8 cellular contexts compared by ENCODE assay signal in genomic region chr1:178501705-178502329, GRCh38. TPM values are rescaled to one million over a fixed set of nuclear protein-coding genes. Genes with fewer than 3 reads are reported as not detected.
A peak's percentile ranks its signal among the peaks of the same experiment; 100 is the strongest.
DNase-seq lines count a peak whose midpoint lies in the region; ATAC-seq and TF ChIP-seq lines count a peak whose summit lies in the region.

No MANE protein-coding gene starts in this region.

- H3F3A ChIP-seq in smooth muscle cell (ENCODE audit: low read depth): no peaks in the 10 kb centered on the region

- TF ChIP-seq CTCF in smooth muscle cell (IDR thresholded peaks at IDR 0.05; ENCODE audit: borderline replicate concordance, insufficient read depth, poor library complexity, severe bottlenecking): peak; percentile 85

- H3K27ac ChIP-seq in Karpas-422 (ENCODE audit: low read length) (no peak overlapping the region), smooth muscle cell (ENCODE audit: low read depth) (no peak overlapping the region)

- H3K4me2 ChIP-seq in Karpas-422 (ENCODE audit: low read depth, low read length, poor library complexity, severe bottlenecking) (no peak overlapping the region), smooth muscle cell (no peak overlapping the region)

- H4K20me1 ChIP-seq in Karpas-422 (ENCODE audit: insufficient read depth, low read depth, low read length) (no peaks in the 10 kb centered on the region), smooth muscle cell (ENCODE audit: low read depth) (no peaks in the 10 kb centered on the region)

- H3K9me3 ChIP-seq in Karpas-422 (ENCODE audit: low read length) (no peaks in the 10 kb centered on the region), smooth muscle cell (replicated peaks; ENCODE audit: low read depth) (no peaks in the 10 kb centered on the region)

- H3K9ac ChIP-seq in Karpas-422 (ENCODE audit: low read length) (no peak overlapping the region), smooth muscle cell (ENCODE audit: low read depth) (no peak overlapping the region)

- H3K4me1 ChIP-seq in Karpas-422 (ENCODE audit: low read length) (no peaks in the 10 kb centered on the region), smooth muscle cell (ENCODE audit: low read depth) (no peaks in the 10 kb centered on the region)

- no peaks in the 10 kb centered on the region for H3K79me2 ChIP-seq in Karpas-422 (ENCODE audit: low read length)
- H3K79me2 ChIP-seq in smooth muscle cell (ENCODE audit: low read depth): no peaks in the 10 kb centered on the region

- WGBS in smooth muscle cell (ENCODE audit: low lambda C conversion rate): 12% methylated on average over 5 of the region's 5 CpGs

- H3K4me3 ChIP-seq in Karpas-422 (ENCODE audit: low read length) (no peak overlapping the region), smooth muscle cell (no peak overlapping the region)

- no peak overlapping the region for H2AFZ ChIP-seq in Karpas-422 (ENCODE audit: low read length)
- no peak overlapping the region for H2AFZ ChIP-seq in smooth muscle cell (ENCODE audit: low read depth)

- peak; percentile 86 for ATAC-seq in GM21786 (IDR thresholded peaks at IDR 0.05; ENCODE audit: unreplicated experiment)

- DNase-seq in GM03348 (ENCODE audit: low spot score) (peak; percentile 91), Karpas-422 (peak; percentile 89), RPMI8226 (peak; percentile 74), anterior cingulate cortex (lab: John Stamatoyannopoulos, UW) (peak in 43 of 58 donors; percentile 4 to 78 (median 28)), hypothalamus (lab: John Stamatoyannopoulos, UW) (peak in 40 of 51 donors; percentile 5 to 76 (median 40)), smooth muscle cell (lab: John Stamatoyannopoulos, UW; ENCODE audit: unreplicated experiment) (peak; percentile 31)
- DNase-seq in effector CD4-positive, alpha-beta T cell: no peak

- no peaks in the 10 kb centered on the region for H3K9me2 ChIP-seq in Karpas-422 (replicated peaks; ENCODE audit: insufficient read depth, low read length)

- H3K36me3 ChIP-seq in Karpas-422 (ENCODE audit: insufficient read depth, low read length) (no peaks in the 10 kb centered on the region), smooth muscle cell (ENCODE audit: low read depth) (no peaks in the 10 kb centered on the region)

- no peaks in the 10 kb centered on the region for H3K27me3 ChIP-seq in Karpas-422 (ENCODE audit: low read length)
- no peaks in the 10 kb centered on the region for H3K27me3 ChIP-seq in smooth muscle cell (ENCODE audit: low read depth)

RNA-seq across cellular contexts. Expression of gene CLEC20A, which starts 5.1 kb away (rescaled TPM):
- not detected in 2 replicates for total RNA-seq in Karpas-422 (2014; rRNA removed; shearing (Covaris generic); ENCODE audit: low replicate concordance)
- not detected in 2 replicates for total RNA-seq in smooth muscle cell
- 0.14 TPM in 1 of 2 replicates, not detected in the other for polyA plus RNA-seq in smooth muscle cell

RNA-seq across cellular contexts. Expression of gene TEX35, which starts 11.1 kb away (rescaled TPM):
- 0.18 and 0.26 TPM in 2 replicates for total RNA-seq in Karpas-422 (2014; rRNA removed; shearing (Covaris generic); ENCODE audit: low replicate concordance)
- not detected in 2 replicates for total RNA-seq in smooth muscle cell
- polyA plus RNA-seq in smooth muscle cell: not detected in 2 replicates
